In the genomic region with DNA sequence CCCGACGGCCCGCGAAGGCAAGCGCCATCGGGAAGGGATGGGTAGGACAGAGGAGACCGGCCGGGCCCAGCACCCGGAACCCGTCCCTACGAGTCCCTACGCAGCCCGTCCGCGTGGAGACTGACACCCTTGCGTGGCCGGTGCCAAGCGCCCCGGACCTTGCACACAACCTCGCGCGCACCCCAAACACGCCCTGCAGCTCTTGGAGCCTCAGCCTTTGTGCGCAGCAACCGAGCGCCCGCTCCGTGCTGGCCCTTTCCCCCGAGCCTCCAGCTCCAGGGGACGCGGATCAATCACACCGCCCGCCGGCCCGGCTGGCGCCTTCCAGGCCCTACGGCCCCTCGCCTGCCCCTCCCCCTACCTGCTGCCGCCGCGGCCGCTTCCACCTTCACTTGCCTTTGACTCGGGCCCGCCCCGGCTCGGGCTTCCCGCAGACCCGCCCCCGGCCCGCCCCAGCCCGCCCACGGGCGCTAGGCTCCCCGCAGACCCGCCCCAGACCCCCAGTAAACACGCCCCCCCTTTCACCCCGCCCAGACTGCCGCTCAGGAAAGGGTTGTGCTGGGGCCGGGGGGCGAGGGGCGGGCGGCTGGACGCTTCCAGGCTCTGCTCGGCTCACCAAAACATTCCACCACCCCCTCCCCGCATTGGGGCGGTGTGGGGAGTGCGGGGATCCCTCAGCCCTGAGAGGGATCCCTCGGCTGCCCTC, we compare ENCODE assay signal across 1 cellular context.
TF ChIP-seq lines count a peak whose summit lies in the region.

Gene NDRG2, minus strand, starts transcription at position 394 of the 706 bp plus-strand sequence. CDS start 1,746 bp downstream, outside the sequence.

TF ChIP-seq in K562, 482 proteins besides CTCF, POLR2A, EP300 and RAD21 (continued from another document):
- TF ChIP-seq, protein P1, sequence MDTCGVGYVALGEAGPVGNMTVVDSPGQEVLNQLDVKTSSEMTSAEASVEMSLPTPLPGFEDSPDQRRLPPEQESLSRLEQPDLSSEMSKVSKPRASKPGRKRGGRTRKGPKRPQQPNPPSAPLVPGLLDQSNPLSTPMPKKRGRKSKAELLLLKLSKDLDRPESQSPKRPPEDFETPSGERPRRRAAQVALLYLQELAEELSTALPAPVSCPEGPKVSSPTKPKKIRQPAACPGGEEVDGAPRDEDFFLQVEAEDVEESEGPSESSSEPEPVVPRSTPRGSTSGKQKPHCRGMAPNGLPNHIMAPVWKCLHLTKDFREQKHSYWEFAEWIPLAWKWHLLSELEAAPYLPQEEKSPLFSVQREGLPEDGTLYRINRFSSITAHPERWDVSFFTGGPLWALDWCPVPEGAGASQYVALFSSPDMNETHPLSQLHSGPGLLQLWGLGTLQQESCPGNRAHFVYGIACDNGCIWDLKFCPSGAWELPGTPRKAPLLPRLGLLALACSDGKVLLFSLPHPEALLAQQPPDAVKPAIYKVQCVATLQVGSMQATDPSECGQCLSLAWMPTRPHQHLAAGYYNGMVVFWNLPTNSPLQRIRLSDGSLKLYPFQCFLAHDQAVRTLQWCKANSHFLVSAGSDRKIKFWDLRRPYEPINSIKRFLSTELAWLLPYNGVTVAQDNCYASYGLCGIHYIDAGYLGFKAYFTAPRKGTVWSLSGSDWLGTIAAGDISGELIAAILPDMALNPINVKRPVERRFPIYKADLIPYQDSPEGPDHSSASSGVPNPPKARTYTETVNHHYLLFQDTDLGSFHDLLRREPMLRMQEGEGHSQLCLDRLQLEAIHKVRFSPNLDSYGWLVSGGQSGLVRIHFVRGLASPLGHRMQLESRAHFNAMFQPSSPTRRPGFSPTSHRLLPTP (IDR thresholded peaks at IDR 0.05; ENCODE audit: borderline replicate concordance, extremely low read depth, insufficient read length) = no peak
- no peak for TF ChIP-seq SMC3 (conservative IDR thresholded peaks at IDR 0.05; ENCODE audit: insufficient read depth, low read depth, low read length)
- TF ChIP-seq, protein P2, sequence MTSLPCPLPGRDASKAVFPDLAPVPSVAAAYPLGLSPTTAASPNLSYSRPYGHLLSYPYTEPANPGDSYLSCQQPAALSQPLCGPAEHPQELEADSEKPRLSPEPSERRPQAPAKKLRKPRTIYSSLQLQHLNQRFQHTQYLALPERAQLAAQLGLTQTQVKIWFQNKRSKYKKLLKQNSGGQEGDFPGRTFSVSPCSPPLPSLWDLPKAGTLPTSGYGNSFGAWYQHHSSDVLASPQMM (CRISPR knock-in tag; IDR thresholded peaks at IDR 0.05) = no peak
- TF ChIP-seq MAZ (CRISPR knock-in tag; conservative IDR thresholded peaks at IDR 0.05 in 1 of 2, IDR thresholded peaks at IDR 0.05 in 1 of 2) = peak; percentile 15 to 55; a peak in 2 of 4 replicates
- no peak for TF ChIP-seq ARID3A (IDR thresholded peaks at IDR 0.05; ENCODE audit: borderline replicate concordance, low read depth, low read length)
- no peak for TF ChIP-seq SRSF1 (IDR thresholded peaks at IDR 0.05; ENCODE audit: low read depth, low read length)
- TF ChIP-seq TEAD1 (CRISPR knock-in tag; IDR thresholded peaks at IDR 0.05) = no peak
- no peak for TF ChIP-seq E2F3 (CRISPR knock-in tag; IDR thresholded peaks at IDR 0.05)
- peak; percentile 35 for TF ChIP-seq SRSF7 (optimal IDR thresholded peaks at IDR 0.05; ENCODE audit: low read depth, low read length)
- TF ChIP-seq POLR2H (tag; IDR thresholded peaks at IDR 0.05; ENCODE audit: low read depth) = peak; percentile 47
- no peak for TF ChIP-seq TAF9B (IDR thresholded peaks at IDR 0.05; ENCODE audit: partially characterized antibody)
- no peak for TF ChIP-seq NR4A1 (CRISPR knock-in tag; IDR thresholded peaks at IDR 0.05)
- no peak for TF ChIP-seq NR4A1 (tag; IDR thresholded peaks at IDR 0.05)
- no peak for TF ChIP-seq TRIM25 (IDR thresholded peaks at IDR 0.05; ENCODE audit: borderline replicate concordance)
- TF ChIP-seq, protein P3, sequence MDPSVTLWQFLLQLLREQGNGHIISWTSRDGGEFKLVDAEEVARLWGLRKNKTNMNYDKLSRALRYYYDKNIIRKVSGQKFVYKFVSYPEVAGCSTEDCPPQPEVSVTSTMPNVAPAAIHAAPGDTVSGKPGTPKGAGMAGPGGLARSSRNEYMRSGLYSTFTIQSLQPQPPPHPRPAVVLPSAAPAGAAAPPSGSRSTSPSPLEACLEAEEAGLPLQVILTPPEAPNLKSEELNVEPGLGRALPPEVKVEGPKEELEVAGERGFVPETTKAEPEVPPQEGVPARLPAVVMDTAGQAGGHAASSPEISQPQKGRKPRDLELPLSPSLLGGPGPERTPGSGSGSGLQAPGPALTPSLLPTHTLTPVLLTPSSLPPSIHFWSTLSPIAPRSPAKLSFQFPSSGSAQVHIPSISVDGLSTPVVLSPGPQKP (CRISPR knock-in tag; IDR thresholded peaks at IDR 0.05) = no peak
- no peak for TF ChIP-seq IFI16 (CRISPR knock-in tag; IDR thresholded peaks at IDR 0.05)
- no peak for TF ChIP-seq FOXK1 (CRISPR knock-in tag; IDR thresholded peaks at IDR 0.05; ENCODE audit: borderline replicate concordance)
- no peak for TF ChIP-seq XRCC4 (IDR thresholded peaks at IDR 0.05; ENCODE audit: extremely low read depth, insufficient read depth, insufficient read length)
- TF ChIP-seq BRD4 (IDR thresholded peaks at IDR 0.05) = no peak
- no peak for TF ChIP-seq ZNF764 (CRISPR knock-in tag; IDR thresholded peaks at IDR 0.05; ENCODE audit: low read depth)
- TF ChIP-seq SAFB (IDR thresholded peaks at IDR 0.05; ENCODE audit: borderline replicate concordance, low read depth, low read length) = peak; percentile 29; the same call in 1 of the 2 replicates
- TF ChIP-seq, protein P4, sequence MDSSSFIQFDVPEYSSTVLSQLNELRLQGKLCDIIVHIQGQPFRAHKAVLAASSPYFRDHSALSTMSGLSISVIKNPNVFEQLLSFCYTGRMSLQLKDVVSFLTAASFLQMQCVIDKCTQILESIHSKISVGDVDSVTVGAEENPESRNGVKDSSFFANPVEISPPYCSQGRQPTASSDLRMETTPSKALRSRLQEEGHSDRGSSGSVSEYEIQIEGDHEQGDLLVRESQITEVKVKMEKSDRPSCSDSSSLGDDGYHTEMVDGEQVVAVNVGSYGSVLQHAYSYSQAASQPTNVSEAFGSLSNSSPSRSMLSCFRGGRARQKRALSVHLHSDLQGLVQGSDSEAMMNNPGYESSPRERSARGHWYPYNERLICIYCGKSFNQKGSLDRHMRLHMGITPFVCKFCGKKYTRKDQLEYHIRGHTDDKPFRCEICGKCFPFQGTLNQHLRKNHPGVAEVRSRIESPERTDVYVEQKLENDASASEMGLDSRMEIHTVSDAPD (CRISPR knock-in tag; IDR thresholded peaks at IDR 0.05) = no peak
- TF ChIP-seq PURB (CRISPR knock-in tag; IDR thresholded peaks at IDR 0.05; ENCODE audit: low read depth) = no peak
- no peak for TF ChIP-seq RBM17 (IDR thresholded peaks at IDR 0.05; ENCODE audit: borderline replicate concordance, low read depth, low read length)
- TF ChIP-seq NCOA2 (IDR thresholded peaks at IDR 0.05; ENCODE audit: partially characterized antibody in 2 of 2) = no peak
- TF ChIP-seq HIVEP1 (CRISPR knock-in tag; IDR thresholded peaks at IDR 0.05) = no peak
- no peak for TF ChIP-seq ZNF586 (CRISPR knock-in tag; conservative IDR thresholded peaks at IDR 0.05)
